ENCODE assay signal across 13 cellular contexts in genomic region chr11:94734563-94735275, GRCh38. TPM values are rescaled to one million over a fixed set of nuclear protein-coding genes. Genes with fewer than 3 reads are reported as not detected.
A peak's percentile ranks its signal among the peaks of the same experiment; 100 is the strongest.
DNase-seq lines count a peak whose midpoint lies in the region; ATAC-seq and TF ChIP-seq lines count a peak whose summit lies in the region.
"Had no signal": no experiment of that assay in that cellular context is flagged by ENCODE, and none has a peak within 500 bp of the region (broad histone marks: within the 10 kb centered on the region; RNA-seq: fewer than 3 reads in every experiment).

No MANE protein-coding gene starts in this region.

- peak; percentile 57 for ATAC-seq in GM18505 (IDR thresholded peaks at IDR 0.05; ENCODE audit: unreplicated experiment)
- no peak for ATAC-seq in esophagus mucosa
- ATAC-seq: lower lobe of right lung had no signal

- peak; percentile 35 for DNase-seq in Jurkat, Clone E6-1 (ENCODE audit: low read depth, low spot score)
- peak; percentile 76 for DNase-seq in SW480 (ENCODE audit: low spot score)
- DNase-seq in kidney tubule cell (ENCODE audit: low spot score), result peak; percentile 69
- no peak for DNase-seq in NCI-H2107 treated with DMSO at 0.1 percent for 48 hours (lab: John Stamatoyannopoulos, UW; ENCODE audit: unreplicated experiment)
- DNase-seq in SIG-M5 (lab: John Stamatoyannopoulos, UW), result no peak
- DNase-seq: aorta, esophagus squamous epithelium, HCEC 1CT, lower lobe of right lung, NCI-H2081 treated with DMSO at 0.1 percent for 48 hours, upper lobe of left lung had no signal

- no peak for TF ChIP-seq POLR2A in GM18505 (IDR thresholded peaks at IDR 0.05; ENCODE audit: borderline replicate concordance, extremely low read depth, insufficient read depth, insufficient read length)

- H3K4me3 ChIP-seq in Jurkat, Clone E6-1 (ENCODE audit: low read length), result no peak overlapping the region
- H3K4me3 ChIP-seq: esophagus squamous epithelium, lower lobe of right lung, upper lobe of left lung had no signal

RNA-seq across cellular contexts. Expression of gene AMOTL1, which starts 33.4 kb away (rescaled TPM):
- polyA plus RNA-seq in Jurkat, Clone E6-1 (2012; ENCODE audit: insufficient read depth, insufficient read length), result 15.8 TPM
- total RNA-seq in esophagus mucosa, result 52.4 TPM

Comparison
In these comparisons a context has a peak if more than half of its experiments do, and no peak if none do; other contexts are left out.
1. DNase-seq: peak in Jurkat, Clone E6-1 (single experiment), SW480 (single experiment) and kidney tubule cell (single experiment); none in NCI-H2107 treated with DMSO at 0.1 percent for 48 hours (single experiment) and SIG-M5 (single experiment).